23 cellular contexts compared by ENCODE assay signal in genomic region chr3:190739726-190740230, GRCh38.
"Had no signal": no experiment of that assay in that cellular context is flagged by ENCODE, and none has a peak within 500 bp of the region (broad histone marks: within the 10 kb centered on the region; RNA-seq: fewer than 3 reads in every experiment).

No MANE protein-coding gene starts in this region.

- H3K36me3 Mint-ChIP-seq: naive thymus-derived CD8-positive, alpha-beta T cell had no signal

- H3K4me1 ChIP-seq: left lung, transverse colon, vagina had no signal

- ATAC-seq: effector memory CD8-positive, alpha-beta T cell; left lung; naive thymus-derived CD8-positive, alpha-beta T cell had no signal

- H3K27me3 Mint-ChIP-seq: effector memory CD8-positive, alpha-beta T cell had no signal

- H3K27ac Mint-ChIP-seq: dendritic cell treated with granulocyte-macrophage colony-stimulating factor and Interleukin-4, amounts not matched to agents 40 ng/mL and 50 ng/mL, for 4 days; effector memory CD8-positive, alpha-beta T cell; naive thymus-derived CD8-positive, alpha-beta T cell had no signal

- H3K4me1 Mint-ChIP-seq: naive thymus-derived CD8-positive, alpha-beta T cell had no signal

- DNase-seq: activated CD4-positive, alpha-beta T cell treated with anti-CD3 and anti-CD28 coated beads, Interleukin-2, amount 50 U/mL, for 4 hours; activated CD4-positive, CD25-positive, alpha-beta regulatory T cell treated with anti-CD3 and anti-CD28 coated beads, Interleukin-2, amount 50 U/mL, for 72 hours; activated naive CD4-positive, alpha-beta T cell treated with Interleukin-2 at 50 U/mL for 16 hours; activated T-cell treated with anti-CD3 and anti-CD28 coated beads for 4 hours; aorta; effector memory CD8-positive, alpha-beta T cell; hippocampal formation; kidney; left lung; mammary epithelial cell; naive thymus-derived CD8-positive, alpha-beta T cell; posterior cingulate gyrus; retina; stimulated activated CD4-positive, alpha-beta T cell treated with anti-CD3 and anti-CD28 coated beads, Interleukin-15, amount 100 ng/mL, for 24 hours; stimulated activated CD4-positive, alpha-beta T cell treated with anti-CD3 and anti-CD28 coated beads, Interleukin-4, amount 100 ng/mL, for 4 hours; stimulated activated CD8-positive, alpha-beta memory T cell treated with anti-CD3 and anti-CD28 coated beads, Interleukin-4, amount 100 ng/mL, for 48 hours; stimulated activated naive CD4-positive, alpha-beta T cell treated with Interleukin-2 at 50 U/mL for 16 hours; substantia nigra; T-helper 9 cell; transverse colon had no signal

- H3K4me3 Mint-ChIP-seq: dendritic cell treated with granulocyte-macrophage colony-stimulating factor and Interleukin-4, amounts not matched to agents 40 ng/mL and 50 ng/mL, for 4 days; effector memory CD8-positive, alpha-beta T cell; naive thymus-derived CD8-positive, alpha-beta T cell had no signal

- H3K27me3 ChIP-seq: left lung, neutrophil, transverse colon, vagina had no signal

- H3K27ac ChIP-seq: left lung, neutrophil, transverse colon, vagina had no signal

- H3K9me3 Mint-ChIP-seq: dendritic cell treated with granulocyte-macrophage colony-stimulating factor and Interleukin-4, amounts not matched to agents 40 ng/mL and 50 ng/mL, for 4 days; effector memory CD8-positive, alpha-beta T cell; naive thymus-derived CD8-positive, alpha-beta T cell had no signal
